ENCODE assay signal across 1 cellular context in genomic region chr10:32104622-32105509, GRCh38.
TF ChIP-seq lines count a peak whose summit lies in the region.

No MANE protein-coding gene starts in this region.

TF ChIP-seq in HepG2, 621 proteins besides CTCF, POLR2A, EP300 and RAD21 (continued from another document and continues in another):
- 0 out of 2 replicates have a peak, but pooled peaks have one; percentile 21 for TF ChIP-seq NCOR1 (IDR thresholded peaks at IDR 0.05; ENCODE audit: borderline replicate concordance, low read length)
- peak; percentile 20 for TF ChIP-seq XRCC5 (optimal IDR thresholded peaks at IDR 0.05; ENCODE audit: low read length)
- TF ChIP-seq ZBTB4 (CRISPR knock-in tag; IDR thresholded peaks at IDR 0.05; ENCODE audit: borderline replicate concordance), result no peak
- no peak for TF ChIP-seq ZNF703 (CRISPR knock-in tag; IDR thresholded peaks at IDR 0.05; ENCODE audit: borderline replicate concordance)
- no peak for TF ChIP-seq MLLT10 (CRISPR knock-in tag; IDR thresholded peaks at IDR 0.05)
- TF ChIP-seq LBX2 (CRISPR knock-in tag; IDR thresholded peaks at IDR 0.05; ENCODE audit: borderline replicate concordance), result no peak
- TF ChIP-seq KMT2A (CRISPR knock-in tag; IDR thresholded peaks at IDR 0.05), result no peak
- TF ChIP-seq FOXA3 (CRISPR knock-in tag; IDR thresholded peaks at IDR 0.05), result peak; percentile 44
- TF ChIP-seq ZBTB46 (CRISPR knock-in tag; IDR thresholded peaks at IDR 0.05; ENCODE audit: borderline replicate concordance), result no peak
- no peak for TF ChIP-seq ZBTB44 (CRISPR knock-in tag; IDR thresholded peaks at IDR 0.05)
- TF ChIP-seq GABPB1 (CRISPR knock-in tag; IDR thresholded peaks at IDR 0.05), result peak; percentile 28; the same call in 1 of the 2 replicates
- TF ChIP-seq TAF1 (CRISPR knock-in tag; IDR thresholded peaks at IDR 0.05), result peak; percentile 28; the same call in 1 of the 2 replicates
- TF ChIP-seq ZNF44 (CRISPR knock-in tag; IDR thresholded peaks at IDR 0.05), result no peak
- TF ChIP-seq NFKB2 (CRISPR knock-in tag; IDR thresholded peaks at IDR 0.05; ENCODE audit: borderline replicate concordance), result no peak
- TF ChIP-seq ARID5B (CRISPR knock-in tag; IDR thresholded peaks at IDR 0.05), result peak; percentile 71
- peak; percentile 24; the same call in 1 of the 2 replicates for TF ChIP-seq ELF1 (CRISPR knock-in tag; IDR thresholded peaks at IDR 0.05)
- no peak for TF ChIP-seq MIER3 (CRISPR knock-in tag; IDR thresholded peaks at IDR 0.05; ENCODE audit: borderline replicate concordance)
- 0 out of 2 replicates have a peak, but pooled peaks have one; percentile 45 for TF ChIP-seq ESRRA (CRISPR knock-in tag; IDR thresholded peaks at IDR 0.05; ENCODE audit: low read depth)
- no peak for TF ChIP-seq FUBP1 (CRISPR knock-in tag; IDR thresholded peaks at IDR 0.05; ENCODE audit: borderline replicate concordance)
- TF ChIP-seq ZNF282 (IDR thresholded peaks at IDR 0.05; ENCODE audit: partially characterized antibody), result no peak
- peak; percentile 51; the same call in 1 of the 2 replicates for TF ChIP-seq CHD4 (IDR thresholded peaks at IDR 0.05; ENCODE audit: borderline replicate concordance, low read length)
- no peak for TF ChIP-seq ZNF879 (CRISPR knock-in tag; IDR thresholded peaks at IDR 0.05)
- no peak for TF ChIP-seq AHDC1 (CRISPR knock-in tag; IDR thresholded peaks at IDR 0.05; ENCODE audit: borderline replicate concordance)
- peak; percentile 91; the same call in 1 of the 2 replicates for TF ChIP-seq ZBTB7B (CRISPR knock-in tag; IDR thresholded peaks at IDR 0.05)
- no peak for TF ChIP-seq ZNF674 (CRISPR knock-in tag; IDR thresholded peaks at IDR 0.05; ENCODE audit: low read depth)
- TF ChIP-seq TEAD3 (CRISPR knock-in tag; optimal IDR thresholded peaks at IDR 0.05; ENCODE audit: borderline replicate concordance), result peak; percentile 19
- TF ChIP-seq NFIC (IDR thresholded peaks at IDR 0.05; ENCODE audit: low read length), result no peak
- peak; percentile 46; the same call in 1 of the 2 replicates for TF ChIP-seq SOX5 (CRISPR knock-in tag; IDR thresholded peaks at IDR 0.05; ENCODE audit: borderline replicate concordance)
- 0 out of 2 replicates have a peak, but pooled peaks have one; percentile 46 for TF ChIP-seq KAT7 (CRISPR knock-in tag; IDR thresholded peaks at IDR 0.05; ENCODE audit: borderline replicate concordance)
- TF ChIP-seq STAT6 (CRISPR knock-in tag; IDR thresholded peaks at IDR 0.05; ENCODE audit: borderline replicate concordance), result no peak
- TF ChIP-seq SP5 (CRISPR knock-in tag; IDR thresholded peaks at IDR 0.05; ENCODE audit: borderline replicate concordance, low read depth), result no peak
- TF ChIP-seq SNAPC2 (CRISPR knock-in tag; IDR thresholded peaks at IDR 0.05), result no peak
- TF ChIP-seq ASH2L (IDR thresholded peaks at IDR 0.05; ENCODE audit: insufficient read length, low read depth, low read length), result no peak
- peak; percentile 86; the same call in 1 of the 2 replicates for TF ChIP-seq TBX3 (IDR thresholded peaks at IDR 0.05; ENCODE audit: borderline replicate concordance)
- TF ChIP-seq ZNF749 (CRISPR knock-in tag; IDR thresholded peaks at IDR 0.05; ENCODE audit: borderline replicate concordance), result no peak
